8 cellular contexts compared by ENCODE assay signal in genomic region chr2:172196768-172197322, GRCh38.
A peak's percentile ranks its signal among the peaks of the same experiment; 100 is the strongest.
DNase-seq lines count a peak whose midpoint lies in the region; ATAC-seq lines count a peak whose summit lies in the region.

No MANE protein-coding gene starts in this region.

- WGBS in GM23248 (ENCODE audit: low coverage in 1 of 2, low lambda C conversion rate in 2 of 2, missing lambda C conversion rate in 2 of 2), 2 experiments, result 65 to 72% methylated on average over 16 of the region's 16 CpGs

- H3K27me3 ChIP-seq in GM23248 (replicated peaks; ENCODE audit: insufficient read depth), result no peaks in the 10 kb centered on the region

- H3K4me1 ChIP-seq in GM23248 (ENCODE audit: insufficient read depth), result 0 out of 2 replicates have a peak, but pooled peaks cover 5% of the 10 kb centered on the region

- no peak overlapping the region for H2AFZ ChIP-seq in GM23248

- no peaks in the 10 kb centered on the region for H3K79me2 ChIP-seq in GM23248 (ENCODE audit: insufficient read depth)

- H3K36me3 ChIP-seq in GM23248 (ENCODE audit: low read depth), result no peaks in the 10 kb centered on the region

- H3F3A ChIP-seq in GM23248 (ENCODE audit: insufficient read depth), result peaks cover 11% of the 10 kb centered on the region; the same call in 1 of the 2 replicates

- H3K9ac ChIP-seq in GM23248, result no peak overlapping the region

- no peaks in the 10 kb centered on the region for H3K9me3 ChIP-seq in GM23248 (ENCODE audit: low read depth)

- DNase-seq in GM23248, result peak; percentile 78
- DNase-seq in SKM-1 (lab: John Stamatoyannopoulos, UW; ENCODE audit: unreplicated experiment), result peak; percentile 90
- peak; percentile 6 to 17 for DNase-seq in stimulated activated CD4-positive, alpha-beta T cell treated with anti-CD3 and anti-CD28 coated beads, Interleukin-4, amount 100 ng/mL, for 4 hours
- DNase-seq in posterior vena cava (ENCODE audit: low spot score), result no peak

- in situ Hi-C loops in GM23248 (cut with MboI), result no loop called here

- intact Hi-C loops in posterior vena cava (cut with DNase I), result no loop called here

- H3K27ac ChIP-seq in GM23248, result no peak overlapping the region

- no peak overlapping the region for H3K4me2 ChIP-seq in GM23248 (ENCODE audit: unreplicated experiment)

- H3K9me2 ChIP-seq in GM23248 (ENCODE audit: insufficient read depth), result no peaks in the 10 kb centered on the region

- H3K4me3 ChIP-seq in GM23248, result no peak overlapping the region

- ATAC-seq in esophagus mucosa, result peak; percentile 94
- ATAC-seq in HG02623 (IDR thresholded peaks at IDR 0.05; ENCODE audit: unreplicated experiment), result no peak
- no peak for ATAC-seq in GM21723 (IDR thresholded peaks at IDR 0.05; ENCODE audit: unreplicated experiment)
- ATAC-seq in GM19351 (IDR thresholded peaks at IDR 0.05; ENCODE audit: unreplicated experiment), result no peak

- no peaks in the 10 kb centered on the region for H4K20me1 ChIP-seq in GM23248 (ENCODE audit: insufficient read depth)
